In genomic region chr19:13044160-13044853, GRCh38 we compare ENCODE assay signal across 10 cellular contexts.
A peak's percentile ranks its signal among the peaks of the same experiment; 100 is the strongest.
DNase-seq lines count a peak whose midpoint lies in the region; ATAC-seq and TF ChIP-seq lines count a peak whose summit lies in the region.
"Had no signal": no experiment of that assay in that cellular context is flagged by ENCODE, and none has a peak within 500 bp of the region (broad histone marks: within the 10 kb centered on the region; RNA-seq: fewer than 3 reads in every experiment).

No MANE protein-coding gene starts in this region.

- no peak for ATAC-seq in HG03469 (IDR thresholded peaks at IDR 0.05; ENCODE audit: unreplicated experiment)
- ATAC-seq in GM21576 (IDR thresholded peaks at IDR 0.05; ENCODE audit: unreplicated experiment): no peak
- no peak for ATAC-seq in GM18511 (IDR thresholded peaks at IDR 0.05; ENCODE audit: unreplicated experiment)
- ATAC-seq: sciatic nerve had no signal

- TF ChIP-seq CTCF in fibroblast of mammary gland (conservative IDR thresholded peaks at IDR 0.05; ENCODE audit: control insufficient read depth, insufficient read depth, low read depth, low read length): no peak

- DNase-seq in NCI-H1436 treated with DMSO at 0.1 percent for 48 hours (lab: John Stamatoyannopoulos, UW) (peak; percentile 48), fibroblast of mammary gland (ENCODE audit: low read depth) (peak; percentile 59), SW 1271 (lab: John Stamatoyannopoulos, UW) (no peak)
- peak; percentile 65 for DNase-seq in activated CD8-positive, alpha-beta memory T cell treated with anti-CD3 and anti-CD28 coated beads, Interleukin-2, amount 50 U/mL, for 4 hours
- peak; percentile 28 to 67 for DNase-seq in stimulated activated CD8-positive, alpha-beta memory T cell treated with anti-CD3 and anti-CD28 coated beads, Interleukin-4, amount 100 ng/mL, for 4 hours (ENCODE audit: low read depth in 2 of 2, low spot score in 1 of 2)
- DNase-seq: SHP77 had no signal

- H3K4me3 ChIP-seq in fibroblast of mammary gland (ENCODE audit: control insufficient read depth, low read depth, low read length): no peak overlapping the region

Comparison
In these comparisons a context has a peak if more than half of its experiments do, and no peak if none do; other contexts are left out.
1. DNase-seq: peak in NCI-H1436 treated with DMSO at 0.1 percent for 48 hours (single experiment), activated CD8-positive, alpha-beta memory T cell treated with anti-CD3 and anti-CD28 coated beads, Interleukin-2, amount 50 U/mL, for 4 hours (single experiment), fibroblast of mammary gland (single experiment) and stimulated activated CD8-positive, alpha-beta memory T cell treated with anti-CD3 and anti-CD28 coated beads, Interleukin-4, amount 100 ng/mL, for 4 hours (2 of 2); none in SW 1271 (0 of 2).